ENCODE assay signal across 8 cellular contexts in genomic region chr1:42335809-42336518, GRCh38. TPM values are rescaled to one million over a fixed set of nuclear protein-coding genes. Genes with fewer than 3 reads are reported as not detected.
DNase-seq lines count a peak whose midpoint lies in the region; ATAC-seq, FAIRE-seq and TF ChIP-seq lines count a peak whose summit lies in the region.

No MANE protein-coding gene starts in this region.

- TSS peak; percentile 87 for BruUV-seq in HepG2 (replicated peaks; lab: Mats Ljungman, UMichigan)

- CTCF ChIA-PET in HepG2 (lab: Yijun Ruan, JAX; ENCODE audit: low intra/inter-chr PET ratio, low total read pairs): no interaction called here

- H3K4me3 ChIP-seq in AG10803 (ENCODE audit: low read length) (peak overlapping the region; percentile 97), HepG2 (replicated peaks in 1 of 3; ENCODE audit: insufficient read depth in 1 of 3, low read depth in 2 of 3, low read length in 3 of 3) (peak overlapping the region; percentile 86 to 97 (median 95)), testis (peak overlapping the region; percentile 90 to 100)

- H3K36me3 ChIP-seq in HepG2 (replicated peaks in 1 of 2; ENCODE audit: control insufficient read depth in 1 of 2, insufficient read depth in 2 of 2, low read length in 2 of 2) (no peaks in the 10 kb centered on the region), testis (ENCODE audit: low read depth, missing control alignments) (no peaks in the 10 kb centered on the region)

- H3K27me3 ChIP-seq in HepG2 (ENCODE audit: control insufficient read depth in 1 of 2, insufficient read depth in 2 of 2, low read length in 2 of 2) (no peaks in the 10 kb centered on the region; a peak in 1 of 5 replicates), testis (no peaks in the 10 kb centered on the region)

- WGBS in HepG2 (ENCODE audit: low lambda C conversion rate): 2% methylated on average over 9 of the region's 9 CpGs
- WGBS in testis, 2 donors: 9 to 14% methylated on average over 9 of the region's 9 CpGs

- H4K20me1 ChIP-seq in HepG2 (ENCODE audit: insufficient read depth, low read length): peaks cover 23% of the 10 kb centered on the region

- peak; percentile 9 for ATAC-seq in GM19035 (IDR thresholded peaks at IDR 0.05; ENCODE audit: unreplicated experiment)
- ATAC-seq in HepG2: peak; percentile 16
- no peak for ATAC-seq in HG02981 (IDR thresholded peaks at IDR 0.05; ENCODE audit: unreplicated experiment)

- TF ChIP-seq RAD21 in HepG2 (CRISPR knock-in tag; IDR thresholded peaks at IDR 0.05): no peak

- peak overlapping the region; percentile 72 for H3K4me2 ChIP-seq in HepG2 (ENCODE audit: low read depth, low read length)

- POLR2A ChIA-PET in HepG2 (lab: Yijun Ruan, JAX): interaction anchor here (0.7 to 1.0 kb wide), 3 partner anchors 8 to 322 kb away, joined by 3 to 4 read pairs (median 4); partner anchors contain the start of gene PPIH

- H3K9ac ChIP-seq in HepG2 (ENCODE audit: insufficient read depth, low read depth, low read length): peak overlapping the region; percentile 92

- H3K79me2 ChIP-seq in HepG2 (ENCODE audit: insufficient read depth, low read length): peaks cover 38% of the 10 kb centered on the region

- in situ Hi-C loops in T47D (cut with HindIII; ENCODE audit: low pct_unique_long_range_greater_than_20kb, low sequenced_read_pairs): no loop called here
- in situ Hi-C loops in HepG2 (cut with HindIII; ENCODE audit: extremely low pct_ligation_motif_present, low pct_unique_long_range_greater_than_20kb): loop anchor here (25.0 kb wide), 1 partner anchor 401 kb away; the partner anchor contains the start of gene CLDN19

- TF ChIP-seq EP300 in HepG2 (IDR thresholded peaks at IDR 0.05; ENCODE audit: low read depth in 2 of 2, low read length in 2 of 2) (no peak), HepG2 (CRISPR knock-in tag; IDR thresholded peaks at IDR 0.05; ENCODE audit: borderline replicate concordance) (no peak)

- TF ChIP-seq CTCF in AG10803 (conservative IDR thresholded peaks at IDR 0.05; ENCODE audit: low read length) (no peak), HepG2 (CRISPR knock-in tag; IDR thresholded peaks at IDR 0.05) (no peak), testis (IDR thresholded peaks at IDR 0.05) (no peak)

- intact Hi-C loops in HepG2 (cut with micrococcal nuclease; ENCODE audit: unreplicated experiment) (loop anchor here (5.0 to 10.0 kb wide), 2 partner anchors 126 to 409 kb away; partner anchors contain the start of genes CCDC30 and CLDN19), testis (cut with DNase I; ENCODE audit: low total_unique reads) (no loop called here)

- H3K4me1 ChIP-seq in HepG2 (ENCODE audit: insufficient read depth, low read length): peaks cover 50% of the 10 kb centered on the region
- peaks cover 27% of the 10 kb centered on the region for H3K4me1 ChIP-seq in testis

- TF ChIP-seq POLR2A in HepG2 (IDR thresholded peaks at IDR 0.05; ENCODE audit: insufficient read depth in 1 of 2, low read depth in 2 of 2, low read length in 2 of 2): no peak; a peak in 2 of 4 replicates
- TF ChIP-seq POLR2A in testis (IDR thresholded peaks at IDR 0.05): no peak

- H3K9me3 ChIP-seq in HepG2 (ENCODE audit: low read length) (no peaks in the 10 kb centered on the region), testis (no peaks in the 10 kb centered on the region)

- peak; percentile 34 for FAIRE-seq in HepG2 (lab: Jason Lieb, UNC)

- DNase-seq in AG10803 (ENCODE audit: low read depth) (peak; percentile 78), NCI-H526 (lab: John Stamatoyannopoulos, UW) (peak; percentile 50 to 78), T47D (ENCODE audit: low read depth in 1 of 2, low spot score in 1 of 2) (peak; percentile 17 to 53), HepG2 (ENCODE audit: low spot score) (peak; percentile 60), testis (no peak), iPS-NIHi7 (ENCODE audit: extremely low spot score) (no peak)

- H2AFZ ChIP-seq in HepG2 (ENCODE audit: low read length): peak overlapping the region; percentile 48

- peak overlapping the region; percentile 93 for H3K27ac ChIP-seq in HepG2 (ENCODE audit: extremely low read length, insufficient read depth, low read length)
- H3K27ac ChIP-seq in testis: peak overlapping the region; percentile 95 to 96

TF ChIP-seq in HepG2, 621 proteins besides CTCF, POLR2A, EP300 and RAD21 (continues in another document):
- TF ChIP-seq MIXL1 (CRISPR knock-in tag; IDR thresholded peaks at IDR 0.05): peak; percentile 14; the same call in 1 of the 2 replicates
- no peak for TF ChIP-seq ZNF629 (CRISPR knock-in tag; conservative IDR thresholded peaks at IDR 0.05)
- TF ChIP-seq ZNF510 (CRISPR knock-in tag; IDR thresholded peaks at IDR 0.05; ENCODE audit: low read depth): peak; percentile 32; the same call in 1 of the 2 replicates
- peak; percentile 59; the same call in 1 of the 2 replicates for TF ChIP-seq TBX3 (IDR thresholded peaks at IDR 0.05; ENCODE audit: borderline replicate concordance)
- TF ChIP-seq ARID3A (IDR thresholded peaks at IDR 0.05; ENCODE audit: low read depth, low read length): peak; percentile 41; the same call in 1 of the 2 replicates
- no peak for TF ChIP-seq ISL2 (CRISPR knock-in tag; IDR thresholded peaks at IDR 0.05)
- 0 out of 2 replicates have a peak, but pooled peaks have one; percentile 29 for TF ChIP-seq HMG20B (CRISPR knock-in tag; conservative IDR thresholded peaks at IDR 0.05)
- TF ChIP-seq ZNF788 (CRISPR knock-in tag; IDR thresholded peaks at IDR 0.05; ENCODE audit: borderline replicate concordance): no peak

RNA-seq across cellular contexts. Expression of gene FOXJ3, which starts 0.9 kb away (rescaled TPM):
- total RNA-seq in HepG2 (2016; rRNA removed; fragmentation: Illumina TruSeq; extraction: Trizol) (15.4 and 16.6 TPM in 2 replicates), testis (10 to 100 TPM; 64.4 to 80.1 TPM)
- 55.7 and 60.3 TPM in 2 replicates for total RNA-seq in HepG2 (2016; cell fraction: cytosol; rRNA removed; fragmentation: Illumina TruSeq; extraction: Trizol; ENCODE audit: low read depth)
- total RNA-seq in HepG2 (2016; cell fraction: insoluble cytoplasmic fraction; rRNA removed; fragmentation: Illumina TruSeq; extraction: Trizol): 15.5 and 17.0 TPM in 2 replicates
- total RNA-seq in HepG2 (2016; cell fraction: membrane; rRNA removed; fragmentation: Illumina TruSeq; extraction: Trizol): 13.6 and 15.8 TPM in 2 replicates
- 25.2 and 32.7 TPM in 2 replicates for total RNA-seq in HepG2 (2016; cell fraction: nucleus; rRNA removed; fragmentation: Illumina TruSeq; extraction: Trizol)
- polyA plus RNA-seq in HepG2 (2011; rRNA removed) (33.3 and 48.5 TPM in 2 replicates), testis (ENCODE audit: insufficient read depth, low read depth, low replicate concordance) (38.9 TPM)
- 15.1 and 19.3 TPM in 2 replicates for polyA plus RNA-seq in HepG2 (2011; cell fraction: cytosol; rRNA removed)
- polyA plus RNA-seq in HepG2 (2011; cell fraction: nucleus; rRNA removed): 30.9 and 34.9 TPM in 2 replicates
- 13.6 and 18.4 TPM in 2 replicates for polyA plus RNA-seq in HepG2 (2012)
- polyA plus RNA-seq in HepG2 (2016; cell fraction: cytosol; fragmentation: Illumina TruSeq; extraction: Trizol; ENCODE audit: low read depth): 0.29 and 0.60 TPM in 2 replicates
- 16.6 and 18.3 TPM in 2 replicates for polyA plus RNA-seq in HepG2 (2016; cell fraction: insoluble cytoplasmic fraction; fragmentation: Illumina TruSeq; extraction: Trizol; ENCODE audit: low read depth)
- polyA plus RNA-seq in HepG2 (2016; cell fraction: membrane; fragmentation: Illumina TruSeq; extraction: Trizol; ENCODE audit: low read depth): 2.1 and 2.3 TPM in 2 replicates
- polyA plus RNA-seq in HepG2 (2016; cell fraction: nucleus; fragmentation: Illumina TruSeq; extraction: Trizol; ENCODE audit: insufficient read depth, low read depth): 26.8 and 30.6 TPM in 2 replicates
- 39.0 and 60.9 TPM in 2 replicates for polyA minus RNA-seq in HepG2 (2011; rRNA and poly(A)+ RNA removed; ENCODE audit: low replicate concordance)
- polyA minus RNA-seq in HepG2 (2011; cell fraction: cytosol; rRNA and poly(A)+ RNA removed): 18.7 and 23.7 TPM in 2 replicates
- polyA minus RNA-seq in HepG2 (2011; cell fraction: nucleus; rRNA and poly(A)+ RNA removed): 84.3 and 91.0 TPM in 2 replicates

RNA-seq across cellular contexts. Expression of gene RIMKLA, which starts 44.6 kb away (rescaled TPM):
- total RNA-seq in HepG2 (2016; rRNA removed; fragmentation: Illumina TruSeq; extraction: Trizol) (2.5 and 4.1 TPM in 2 replicates), testis (1 to 10 TPM; 2.4 to 2.6 TPM)
- 1.2 and 1.5 TPM in 2 replicates for total RNA-seq in HepG2 (2016; cell fraction: cytosol; rRNA removed; fragmentation: Illumina TruSeq; extraction: Trizol; ENCODE audit: low read depth)
- total RNA-seq in HepG2 (2016; cell fraction: insoluble cytoplasmic fraction; rRNA removed; fragmentation: Illumina TruSeq; extraction: Trizol): 2.2 and 3.3 TPM in 2 replicates
- total RNA-seq in HepG2 (2016; cell fraction: membrane; rRNA removed; fragmentation: Illumina TruSeq; extraction: Trizol): 3.9 and 4.5 TPM in 2 replicates
- total RNA-seq in HepG2 (2016; cell fraction: nucleus; rRNA removed; fragmentation: Illumina TruSeq; extraction: Trizol): 1.4 and 1.6 TPM in 2 replicates
- polyA plus RNA-seq in HepG2 (2011; rRNA removed) (2.8 and 3.8 TPM in 2 replicates), testis (ENCODE audit: insufficient read depth, low read depth, low replicate concordance) (2.2 TPM)
- 2.7 and 2.9 TPM in 2 replicates for polyA plus RNA-seq in HepG2 (2011; cell fraction: cytosol; rRNA removed)
- 0.90 and 2.2 TPM in 2 replicates for polyA plus RNA-seq in HepG2 (2011; cell fraction: nucleus; rRNA removed)
- 2.4 and 5.1 TPM in 2 replicates for polyA plus RNA-seq in HepG2 (2012)
- polyA plus RNA-seq in HepG2 (2016; cell fraction: cytosol; fragmentation: Illumina TruSeq; extraction: Trizol; ENCODE audit: low read depth): 3.5 and 4.4 TPM in 2 replicates
- 1.6 and 2.1 TPM in 2 replicates for polyA plus RNA-seq in HepG2 (2016; cell fraction: insoluble cytoplasmic fraction; fragmentation: Illumina TruSeq; extraction: Trizol; ENCODE audit: low read depth)
- 5.1 and 6.0 TPM in 2 replicates for polyA plus RNA-seq in HepG2 (2016; cell fraction: membrane; fragmentation: Illumina TruSeq; extraction: Trizol; ENCODE audit: low read depth)
- 0.63 and 2.0 TPM in 2 replicates for polyA plus RNA-seq in HepG2 (2016; cell fraction: nucleus; fragmentation: Illumina TruSeq; extraction: Trizol; ENCODE audit: insufficient read depth, low read depth)
- polyA minus RNA-seq in HepG2 (2011; rRNA and poly(A)+ RNA removed; ENCODE audit: low replicate concordance): 0.72 and 5.6 TPM in 2 replicates
- 2.1 and 2.6 TPM in 2 replicates for polyA minus RNA-seq in HepG2 (2011; cell fraction: cytosol; rRNA and poly(A)+ RNA removed)
- polyA minus RNA-seq in HepG2 (2011; cell fraction: nucleus; rRNA and poly(A)+ RNA removed): 2.5 and 3.0 TPM in 2 replicates

Comparison
In these comparisons a context has a peak if more than half of its experiments do, and no peak if none do; other contexts are left out.
1. DNase-seq: peak in AG10803 (single experiment), NCI-H526 (2 of 2), T47D (2 of 2) and HepG2 (single experiment); none in testis (single experiment) and iPS-NIHi7 (single experiment).
2. Peak in every context shown above with its lines, with median percentiles within 50 percentile points of each other: H3K4me3 ChIP-seq.